In the genomic region with DNA sequence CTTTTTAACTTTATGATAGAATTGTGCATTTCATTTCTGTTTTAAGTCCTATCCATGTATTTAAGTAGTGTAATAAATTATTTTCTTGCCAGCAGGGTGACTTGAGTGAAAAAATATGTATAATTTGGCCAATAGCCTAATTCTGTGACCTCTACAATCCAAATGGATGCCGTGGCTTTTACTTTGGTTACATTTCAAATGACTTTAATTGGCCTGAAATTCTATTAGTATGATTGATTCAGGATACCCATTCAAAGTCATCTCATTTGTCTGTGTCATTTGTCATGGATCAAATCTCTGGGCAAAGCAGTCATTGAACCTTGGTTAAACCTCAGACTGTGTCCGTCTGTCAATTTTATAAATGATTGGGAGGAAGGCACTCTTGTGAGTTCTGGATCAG, we compare ENCODE assay signal across 31 cellular contexts. TPM values are rescaled to one million over a fixed set of nuclear protein-coding genes. Genes with fewer than 3 reads are reported as not detected.
DNase-seq lines count a peak whose midpoint lies in the region; ATAC-seq and TF ChIP-seq lines count a peak whose summit lies in the region.
"Had no signal": no experiment of that assay in that cellular context is flagged by ENCODE, and none has a peak within 500 bp of the region (broad histone marks: within the 10 kb centered on the region; RNA-seq: fewer than 3 reads in every experiment).

No MANE protein-coding gene starts in this region.

- H3K4me1 Mint-ChIP-seq in HFFc6 (ENCODE audit: low read depth) = peaks cover 59% of the 10 kb centered on the region

- H2AFZ ChIP-seq in osteoblast (ENCODE audit: low read length) = no peak overlapping the region
- H2AFZ ChIP-seq: hepatocyte had no signal

- H3K9me3 Mint-ChIP-seq in HFFc6 = peaks cover 30% of the 10 kb centered on the region

- H3K9me3 ChIP-seq in osteoblast (ENCODE audit: low read depth, low read length) = peaks cover 7% of the 10 kb centered on the region
- H3K9me3 ChIP-seq: HAP-1 had no signal

- peak overlapping the region; percentile 93 for H3K27ac Mint-ChIP-seq in HFFc6
- H3K27ac Mint-ChIP-seq: activated naive CD8-positive, alpha-beta T cell treated with anti-CD3 and anti-CD28 coated beads, Interleukin-2, amount 50 U/mL, for 24 hours; activated T-cell treated with anti-CD3 and anti-CD28 coated beads, Interleukin-2, amount 50 U/mL, for 24 hours; dendritic cell treated with granulocyte-macrophage colony-stimulating factor and Interleukin-4, amounts not matched to agents 40 ng/mL and 50 ng/mL, for 4 days; natural killer cell; stimulated activated naive B cell treated with anti-CD40 and anti-IgM and Interleukin-4, amounts not matched to agents 10 μg/mL and 1 μg/mL and 100 μg/mL, for 72 hours; T-helper 1 cell treated with Interleukin-12 subunit alpha and Interleukin-12 subunit beta and Interleukin-4 antibody, amounts not matched to agents 30 μg/mL and 1 μg/mL, for 36 hours had no signal

- peaks cover 1% of the 10 kb centered on the region; the same call in 1 of the 2 replicates for H3K27me3 Mint-ChIP-seq in HFFc6 (ENCODE audit: insufficient read depth)
- H3K27me3 Mint-ChIP-seq: activated naive CD8-positive, alpha-beta T cell treated with anti-CD3 and anti-CD28 coated beads, Interleukin-2, amount 50 U/mL, for 24 hours; activated T-cell treated with anti-CD3 and anti-CD28 coated beads, Interleukin-2, amount 50 U/mL, for 24 hours; CD4-positive, alpha-beta memory T cell; dendritic cell treated with granulocyte-macrophage colony-stimulating factor and Interleukin-4, amounts not matched to agents 40 ng/mL and 50 ng/mL, for 4 days; stimulated activated naive B cell treated with anti-CD40 and anti-IgM and Interleukin-4, amounts not matched to agents 10 μg/mL and 1 μg/mL and 100 μg/mL, for 72 hours had no signal

- no peaks in the 10 kb centered on the region for H3K36me3 ChIP-seq in osteoblast (ENCODE audit: insufficient read depth, low read length)
- H3K36me3 ChIP-seq: HAP-1, SJSA1, upper lobe of left lung had no signal

- H3K4me3 Mint-ChIP-seq in HFFc6 = peak overlapping the region; percentile 50
- H3K4me3 Mint-ChIP-seq: activated naive CD8-positive, alpha-beta T cell treated with anti-CD3 and anti-CD28 coated beads, Interleukin-2, amount 50 U/mL, for 24 hours; activated T-cell treated with anti-CD3 and anti-CD28 coated beads, Interleukin-2, amount 50 U/mL, for 24 hours; CD4-positive, alpha-beta memory T cell; dendritic cell treated with granulocyte-macrophage colony-stimulating factor and Interleukin-4, amounts not matched to agents 40 ng/mL and 50 ng/mL, for 4 days; natural killer cell; stimulated activated naive B cell treated with anti-CD40 and anti-IgM and Interleukin-4, amounts not matched to agents 10 μg/mL and 1 μg/mL and 100 μg/mL, for 72 hours; T-helper 1 cell treated with Interleukin-12 subunit alpha and Interleukin-12 subunit beta and Interleukin-4 antibody, amounts not matched to agents 30 μg/mL and 1 μg/mL, for 36 hours had no signal

- in situ Hi-C loops in astrocyte of the cerebellum (cut with HindIII; ENCODE audit: low sequenced_read_pairs) = no loop called here

- H3K79me2 ChIP-seq in osteoblast (ENCODE audit: insufficient read depth, low read length) = no peaks in the 10 kb centered on the region

- no peaks in the 10 kb centered on the region for H4K20me1 ChIP-seq in osteoblast (ENCODE audit: insufficient read depth, low read length)

- DNase-seq in AG09319 (ENCODE audit: extremely low read depth, low read depth) = peak; percentile 27
- DNase-seq in HFFc6 = peak; percentile 61
- DNase-seq in astrocyte of the cerebellum (ENCODE audit: low read depth) = peak; percentile 16
- no peak for DNase-seq in osteoblast (ENCODE audit: insufficient read length, low spot score, missing footprints)
- DNase-seq in GOT3 (lab: John Stamatoyannopoulos, UW) = no peak
- DNase-seq in DMS 273 treated with DMSO at 0.1 percent for 48 hours (lab: John Stamatoyannopoulos, UW) = no peak
- DNase-seq: activated CD4-positive, CD25-positive, alpha-beta regulatory T cell; activated gamma-delta T cell treated with Interleukin-2 at 50 U/mL for 16 hours; activated naive CD8-positive, alpha-beta T cell treated with anti-CD3 and anti-CD28 coated beads, Interleukin-2, amount 50 U/mL, for 24 hours; activated T-cell treated with anti-CD3 and anti-CD28 coated beads, Interleukin-2, amount 50 U/mL, for 24 hours; CD4-positive, alpha-beta memory T cell; central memory CD4-positive, alpha-beta T cell; left cardiac atrium; mammary epithelial cell; mucosa of descending colon; natural killer cell; NCI-H1092; NCI-H1694 treated with DMSO at 0.1 percent for 48 hours; nucleus accumbens; stimulated activated naive B cell treated with anti-CD40 and anti-IgM and Interleukin-4, amounts not matched to agents 10 μg/mL and 1 μg/mL and 100 μg/mL, for 72 hours had no signal

- H3K27me3 ChIP-seq in osteoblast (ENCODE audit: insufficient read depth, low read length) = no peaks in the 10 kb centered on the region
- H3K27me3 ChIP-seq: hepatocyte, SJSA1, upper lobe of left lung had no signal

- peaks cover 26% of the 10 kb centered on the region for H3K4me1 ChIP-seq in osteoblast (ENCODE audit: insufficient read depth, low read length)

- ATAC-seq in HG03039 (IDR thresholded peaks at IDR 0.05; ENCODE audit: unreplicated experiment) (no peak), HG02885 (IDR thresholded peaks at IDR 0.05; ENCODE audit: poor library complexity, unreplicated experiment) (no peak)
- ATAC-seq: activated naive CD8-positive, alpha-beta T cell treated with anti-CD3 and anti-CD28 coated beads, Interleukin-2, amount 50 U/mL, for 24 hours; esophagus mucosa; mucosa of descending colon; natural killer cell; stimulated activated naive B cell treated with anti-CD40 and anti-IgM and Interleukin-4, amounts not matched to agents 10 μg/mL and 1 μg/mL and 100 μg/mL, for 72 hours had no signal

- no peak for TF ChIP-seq CTCF in AG09319 (IDR thresholded peaks at IDR 0.05; ENCODE audit: low read depth, low read length)
- no peak for TF ChIP-seq CTCF in HFFc6 (IDR thresholded peaks at IDR 0.05)
- no peak for TF ChIP-seq CTCF in astrocyte of the cerebellum (IDR thresholded peaks at IDR 0.05; ENCODE audit: low read depth, low read length, missing control alignments)
- TF ChIP-seq CTCF in osteoblast (IDR thresholded peaks at IDR 0.05; ENCODE audit: extremely low read depth, low read depth, low read length) = no peak

- H3K4me3 ChIP-seq in astrocyte of the cerebellum (ENCODE audit: low read depth, low read length) = no peak overlapping the region
- no peak overlapping the region for H3K4me3 ChIP-seq in osteoblast (ENCODE audit: insufficient read depth, low read length)
- H3K4me3 ChIP-seq: HAP-1, hepatocyte, mucosa of descending colon, SJSA1, skin epidermis, upper lobe of left lung had no signal

- peak overlapping the region; percentile 18 for H3K4me2 ChIP-seq in osteoblast (ENCODE audit: insufficient read depth, low read length)
- H3K4me2 ChIP-seq: hepatocyte had no signal

- H3K36me3 Mint-ChIP-seq in HFFc6 (ENCODE audit: low read depth) = peaks cover 36% of the 10 kb centered on the region

- H3K27ac ChIP-seq in osteoblast (ENCODE audit: low read depth, low read length) = peak overlapping the region; percentile 60
- H3K27ac ChIP-seq: hepatocyte, RWPE1, SJSA1, skin epidermis, upper lobe of left lung had no signal

RNA-seq across cellular contexts. Expression of a gene that starts 29.6 kb away (rescaled TPM):
- total RNA-seq in HFFc6 (2021; fragmentation: NEBNext Ultra II Directional; extraction: Animal tissue kit (Norgen Biotek cat#: 25700)) = 10 to 100 TPM; 15.3 to 20.1 (median 17.9) TPM
- total RNA-seq in osteoblast = 15.3 and 15.6 TPM in 2 replicates

Comparison
In these comparisons a context has a peak if more than half of its experiments do, and no peak if none do; other contexts are left out.
1. DNase-seq: peak in AG09319 (single experiment), HFFc6 (single experiment) and astrocyte of the cerebellum (single experiment); none in osteoblast (single experiment), GOT3 (single experiment) and DMS 273 treated with DMSO at 0.1 percent for 48 hours (single experiment).